In the genomic region with DNA sequence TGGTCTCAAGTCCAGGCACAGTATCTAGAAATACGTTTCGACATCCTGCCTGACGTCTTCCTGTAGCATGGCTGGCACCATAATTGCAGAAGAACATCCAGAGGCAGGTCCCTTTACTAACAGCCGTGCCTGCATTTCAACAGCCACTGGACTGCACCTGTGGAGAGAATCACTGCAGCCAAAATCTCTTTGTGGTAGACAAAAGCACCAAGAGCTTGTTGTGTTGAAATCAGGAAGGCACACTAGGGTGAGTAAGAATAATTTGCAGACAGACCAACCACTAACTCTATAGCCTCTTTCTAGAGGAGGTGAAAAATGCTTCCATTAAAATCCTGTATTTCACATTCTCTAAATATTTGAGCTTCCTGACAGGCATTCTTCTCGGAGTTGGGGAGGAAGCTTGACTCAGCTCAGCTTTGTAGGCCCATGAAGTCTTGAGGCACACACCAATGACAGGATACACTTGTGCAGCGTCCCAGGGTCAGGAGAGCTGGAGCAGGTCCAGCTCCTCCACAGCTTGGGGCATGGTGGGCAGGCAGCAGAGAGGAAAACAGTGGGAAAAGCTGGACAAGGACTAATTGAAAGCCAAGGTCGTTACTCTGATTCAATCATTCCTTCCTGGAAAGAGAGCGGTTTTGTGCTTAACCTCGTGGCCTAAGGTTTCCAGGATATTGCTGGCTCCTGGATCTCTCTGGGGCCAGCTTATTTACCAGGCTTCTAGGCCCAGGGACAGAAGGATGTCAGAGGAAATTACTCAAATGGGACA, we compare ENCODE assay signal across 10 cellular contexts.
DNase-seq lines count a peak whose midpoint lies in the region; ATAC-seq and TF ChIP-seq lines count a peak whose summit lies in the region.
"Had no signal": no experiment of that assay in that cellular context is flagged by ENCODE, and none has a peak within 500 bp of the region (broad histone marks: within the 10 kb centered on the region; RNA-seq: fewer than 3 reads in every experiment).

No MANE protein-coding gene starts in this region.

- peaks cover 35% of the 10 kb centered on the region for H3K4me1 Mint-ChIP-seq in nephron

- CTCF ChIA-PET in RWPE1 (lab: Yijun Ruan, JAX), result no interaction called here

- H3K36me3 ChIP-seq in esophagus squamous epithelium, result no peaks in the 10 kb centered on the region

- TF ChIP-seq CTCF in RWPE1 (conservative IDR thresholded peaks at IDR 0.05; ENCODE audit: low read depth) (no peak), esophagus squamous epithelium (IDR thresholded peaks at IDR 0.05) (no peak), nephron (IDR thresholded peaks at IDR 0.05; ENCODE audit: unreplicated experiment in 3 of 3) (no peak)

- H3K4me1 ChIP-seq in esophagus squamous epithelium, result peaks cover 8 to 67% (median 13%) of the 10 kb centered on the region in 3 donors

- no peak overlapping the region for H3K4me3 ChIP-seq in esophagus squamous epithelium

- intact Hi-C loops in esophagus squamous epithelium (cut with DNase I), result no loop called here

- H3K27me3 Mint-ChIP-seq in nephron (ENCODE audit: low read depth), result peaks cover 7% of the 10 kb centered on the region

- H3K9me3 ChIP-seq in esophagus squamous epithelium, result peaks cover 0 to 4% (median 0%) of the 10 kb centered on the region in 3 donors

- H3K27me3 ChIP-seq in esophagus squamous epithelium, result no peaks in the 10 kb centered on the region

- H3K9me3 Mint-ChIP-seq in nephron, result peaks cover 11% of the 10 kb centered on the region

- no peak for ATAC-seq in HG03159 (IDR thresholded peaks at IDR 0.05; ENCODE audit: unreplicated experiment)
- ATAC-seq: activated CD4-positive, CD25-positive, alpha-beta regulatory T cell treated with anti-CD3 and anti-CD28 coated beads, Interleukin-2, amount 50 U/mL, for 24 hours had no signal

- TF ChIP-seq POLR2A in esophagus squamous epithelium (IDR thresholded peaks at IDR 0.05), result no peak

- DNase-seq in Ammon's horn (ENCODE audit: low spot score) (peak; percentile 23), RWPE1 (ENCODE audit: low spot score) (peak; percentile 30), esophagus squamous epithelium (lab: John Stamatoyannopoulos, UW) (no peak), mucosa of gallbladder (ENCODE audit: low spot score) (no peak), DMS53 treated with DMSO at 0.1 percent for 48 hours (lab: John Stamatoyannopoulos, UW; ENCODE audit: unreplicated experiment) (no peak)
- DNase-seq in activated CD4-positive, alpha-beta T cell treated with anti-CD3 and anti-CD28 coated beads, Interleukin-2, amount 50 U/mL, for 48 hours, result no peak
- DNase-seq: Calu3 had no signal

- POLR2A ChIA-PET in RWPE1 (lab: Yijun Ruan, JAX; ENCODE audit: low non-redundant PET), result no interaction called here

- H3K27ac Mint-ChIP-seq in nephron, result peak overlapping the region; percentile 56 to 94 (median 84)

- no peak overlapping the region for H3K4me3 Mint-ChIP-seq in nephron

- WGBS in esophagus squamous epithelium, 2 donors, result 45 to 61% methylated on average over 9 of the region's 9 CpGs

- peak overlapping the region; percentile 74 for H3K27ac ChIP-seq in RWPE1
- peak overlapping the region in 3 of 4 donors; percentile 56 to 74 (median 65) for H3K27ac ChIP-seq in esophagus squamous epithelium

- no peaks in the 10 kb centered on the region for H3K36me3 Mint-ChIP-seq in nephron (ENCODE audit: low read depth)

Comparison
In these comparisons a context has a peak if more than half of its experiments do, and no peak if none do; other contexts are left out.
1. DNase-seq: peak in Ammon's horn (single experiment) and RWPE1 (single experiment); none in esophagus squamous epithelium (single experiment), mucosa of gallbladder (single experiment), activated CD4-positive, alpha-beta T cell treated with anti-CD3 and anti-CD28 coated beads, Interleukin-2, amount 50 U/mL, for 48 hours (0 of 2) and DMS53 treated with DMSO at 0.1 percent for 48 hours (single experiment).